2 cellular contexts compared by ENCODE assay signal in the genomic region with DNA sequence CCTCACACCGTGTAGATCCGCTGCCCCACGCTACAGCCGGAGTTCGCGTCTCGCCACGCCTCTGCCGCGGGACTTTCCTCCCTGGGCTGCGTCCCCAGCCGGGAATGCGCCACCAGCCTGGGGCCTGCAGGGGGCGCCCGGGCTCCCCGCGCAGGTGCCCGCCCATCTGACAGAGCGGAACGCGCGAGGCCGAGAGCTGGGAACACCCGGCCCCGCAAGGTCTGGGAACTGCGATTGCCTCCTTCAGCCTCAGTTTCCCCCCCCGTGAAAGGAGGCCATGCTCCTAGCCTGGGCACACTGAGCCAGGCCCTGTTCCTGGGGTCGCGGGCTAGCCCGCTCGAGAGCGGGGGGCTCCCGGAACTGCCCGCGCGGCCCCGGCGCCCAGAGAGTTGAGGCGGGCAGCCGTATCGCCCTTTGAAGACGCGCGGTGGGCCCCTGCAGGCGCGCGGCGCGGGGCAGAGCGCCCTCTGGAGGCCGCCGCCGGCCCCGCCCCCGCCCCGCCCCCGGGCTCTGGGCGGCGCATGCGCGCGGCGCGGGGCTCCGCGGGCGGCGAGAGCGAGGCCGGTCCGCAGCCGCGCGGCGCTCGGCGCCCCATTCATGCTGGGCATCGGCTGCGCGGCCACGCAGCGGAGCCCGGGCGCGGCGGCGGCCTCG.
TF ChIP-seq lines count a peak whose summit lies in the region.

A gene (plus strand): TSS at position 594 of the 654 bp plus-strand sequence. CDS start 5,479 bp downstream, outside the sequence.

TF ChIP-seq in A549, 52 proteins besides CTCF, POLR2A, EP300 and RAD21 (continued from another document and continues in another):
- TF ChIP-seq, protein P1, sequence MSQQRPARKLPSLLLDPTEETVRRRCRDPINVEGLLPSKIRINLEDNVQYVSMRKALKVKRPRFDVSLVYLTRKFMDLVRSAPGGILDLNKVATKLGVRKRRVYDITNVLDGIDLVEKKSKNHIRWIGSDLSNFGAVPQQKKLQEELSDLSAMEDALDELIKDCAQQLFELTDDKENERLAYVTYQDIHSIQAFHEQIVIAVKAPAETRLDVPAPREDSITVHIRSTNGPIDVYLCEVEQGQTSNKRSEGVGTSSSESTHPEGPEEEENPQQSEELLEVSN (IDR thresholded peaks at IDR 0.05; ENCODE audit: borderline replicate concordance, low read depth) = peak; percentile 87
- TF ChIP-seq ESRRA (IDR thresholded peaks at IDR 0.05; ENCODE audit: borderline replicate concordance, low read length) (no peak), RNF2 (IDR thresholded peaks at IDR 0.05; ENCODE audit: borderline replicate concordance, low read depth) (no peak), FOSB (CRISPR knock-in tag; IDR thresholded peaks at IDR 0.05) (no peak), POLR2AphosphoS2 (conservative IDR thresholded peaks at IDR 0.05; ENCODE audit: low read length) (no peak), CEBPB (IDR thresholded peaks at IDR 0.05) (no peak), KDM1A (IDR thresholded peaks at IDR 0.05; ENCODE audit: low read depth) (peak; percentile 95), PHF8 (IDR thresholded peaks at IDR 0.05; ENCODE audit: borderline replicate concordance, low read depth) (no peak), BHLHE40 (IDR thresholded peaks at IDR 0.05; ENCODE audit: low read depth, low read length) (no peak), GATA3 (IDR thresholded peaks at IDR 0.05; ENCODE audit: borderline replicate concordance) (no peak), JUN (IDR thresholded peaks at IDR 0.05) (peak in 1 of 2 experiments; percentile 72; a peak in 3 of 5 replicates), NR3C1 (IDR thresholded peaks at IDR 0.05) (no peak), MAZ (IDR thresholded peaks at IDR 0.05; ENCODE audit: borderline replicate concordance, low read depth, low read length) (no peak), TFCP2L1 (CRISPR knock-in tag; IDR thresholded peaks at IDR 0.05) (no peak), RARB (CRISPR knock-in tag; IDR thresholded peaks at IDR 0.05) (no peak), CBX2 (IDR thresholded peaks at IDR 0.05; ENCODE audit: borderline replicate concordance, low read depth) (no peak), SMC3 (IDR thresholded peaks at IDR 0.05) (peak; percentile 69), FOSL2 (IDR thresholded peaks at IDR 0.05) (no peak), FOSL2 (CRISPR knock-in tag; IDR thresholded peaks at IDR 0.05) (no peak), HOXA7 (CRISPR knock-in tag; IDR thresholded peaks at IDR 0.05) (no peak), TP53 (CRISPR knock-in tag; IDR thresholded peaks at IDR 0.05) (no peak), EHMT2 (IDR thresholded peaks at IDR 0.05; ENCODE audit: low read depth) (no peak), HOXB13 (CRISPR knock-in tag; IDR thresholded peaks at IDR 0.05; ENCODE audit: low read depth) (no peak), KDM5A (IDR thresholded peaks at IDR 0.05) (no peak), SREBF2 (IDR thresholded peaks at IDR 0.05) (no peak)
- TF ChIP-seq, protein P2, sequence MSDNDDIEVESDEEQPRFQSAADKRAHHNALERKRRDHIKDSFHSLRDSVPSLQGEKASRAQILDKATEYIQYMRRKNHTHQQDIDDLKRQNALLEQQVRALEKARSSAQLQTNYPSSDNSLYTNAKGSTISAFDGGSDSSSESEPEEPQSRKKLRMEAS (IDR thresholded peaks at IDR 0.05) = peak; percentile 90
- TF ChIP-seq, protein P3, sequence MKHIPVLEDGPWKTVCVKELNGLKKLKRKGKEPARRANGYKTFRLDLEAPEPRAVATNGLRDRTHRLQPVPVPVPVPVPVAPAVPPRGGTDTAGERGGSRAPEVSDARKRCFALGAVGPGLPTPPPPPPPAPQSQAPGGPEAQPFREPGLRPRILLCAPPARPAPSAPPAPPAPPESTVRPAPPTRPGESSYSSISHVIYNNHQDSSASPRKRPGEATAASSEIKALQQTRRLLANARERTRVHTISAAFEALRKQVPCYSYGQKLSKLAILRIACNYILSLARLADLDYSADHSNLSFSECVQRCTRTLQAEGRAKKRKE (CRISPR knock-in tag; IDR thresholded peaks at IDR 0.05; ENCODE audit: low read depth) = no peak
- TF ChIP-seq, protein P4, sequence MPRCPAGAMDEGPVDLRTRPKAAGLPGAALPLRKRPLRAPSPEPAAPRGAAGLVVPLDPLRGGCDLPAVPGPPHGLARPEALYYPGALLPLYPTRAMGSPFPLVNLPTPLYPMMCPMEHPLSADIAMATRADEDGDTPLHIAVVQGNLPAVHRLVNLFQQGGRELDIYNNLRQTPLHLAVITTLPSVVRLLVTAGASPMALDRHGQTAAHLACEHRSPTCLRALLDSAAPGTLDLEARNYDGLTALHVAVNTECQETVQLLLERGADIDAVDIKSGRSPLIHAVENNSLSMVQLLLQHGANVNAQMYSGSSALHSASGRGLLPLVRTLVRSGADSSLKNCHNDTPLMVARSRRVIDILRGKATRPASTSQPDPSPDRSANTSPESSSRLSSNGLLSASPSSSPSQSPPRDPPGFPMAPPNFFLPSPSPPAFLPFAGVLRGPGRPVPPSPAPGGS (IDR thresholded peaks at IDR 0.05) = no peak
- TF ChIP-seq, protein P5, sequence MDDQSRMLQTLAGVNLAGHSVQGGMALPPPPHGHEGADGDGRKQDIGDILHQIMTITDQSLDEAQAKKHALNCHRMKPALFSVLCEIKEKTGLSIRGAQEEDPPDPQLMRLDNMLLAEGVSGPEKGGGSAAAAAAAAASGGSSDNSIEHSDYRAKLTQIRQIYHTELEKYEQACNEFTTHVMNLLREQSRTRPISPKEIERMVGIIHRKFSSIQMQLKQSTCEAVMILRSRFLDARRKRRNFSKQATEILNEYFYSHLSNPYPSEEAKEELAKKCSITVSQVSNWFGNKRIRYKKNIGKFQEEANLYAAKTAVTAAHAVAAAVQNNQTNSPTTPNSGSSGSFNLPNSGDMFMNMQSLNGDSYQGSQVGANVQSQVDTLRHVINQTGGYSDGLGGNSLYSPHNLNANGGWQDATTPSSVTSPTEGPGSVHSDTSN (IDR thresholded peaks at IDR 0.05) = no peak
- TF ChIP-seq, protein P6, sequence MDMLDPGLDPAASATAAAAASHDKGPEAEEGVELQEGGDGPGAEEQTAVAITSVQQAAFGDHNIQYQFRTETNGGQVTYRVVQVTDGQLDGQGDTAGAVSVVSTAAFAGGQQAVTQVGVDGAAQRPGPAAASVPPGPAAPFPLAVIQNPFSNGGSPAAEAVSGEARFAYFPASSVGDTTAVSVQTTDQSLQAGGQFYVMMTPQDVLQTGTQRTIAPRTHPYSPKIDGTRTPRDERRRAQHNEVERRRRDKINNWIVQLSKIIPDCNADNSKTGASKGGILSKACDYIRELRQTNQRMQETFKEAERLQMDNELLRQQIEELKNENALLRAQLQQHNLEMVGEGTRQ (IDR thresholded peaks at IDR 0.05) = no peak
- TF ChIP-seq, protein P7, sequence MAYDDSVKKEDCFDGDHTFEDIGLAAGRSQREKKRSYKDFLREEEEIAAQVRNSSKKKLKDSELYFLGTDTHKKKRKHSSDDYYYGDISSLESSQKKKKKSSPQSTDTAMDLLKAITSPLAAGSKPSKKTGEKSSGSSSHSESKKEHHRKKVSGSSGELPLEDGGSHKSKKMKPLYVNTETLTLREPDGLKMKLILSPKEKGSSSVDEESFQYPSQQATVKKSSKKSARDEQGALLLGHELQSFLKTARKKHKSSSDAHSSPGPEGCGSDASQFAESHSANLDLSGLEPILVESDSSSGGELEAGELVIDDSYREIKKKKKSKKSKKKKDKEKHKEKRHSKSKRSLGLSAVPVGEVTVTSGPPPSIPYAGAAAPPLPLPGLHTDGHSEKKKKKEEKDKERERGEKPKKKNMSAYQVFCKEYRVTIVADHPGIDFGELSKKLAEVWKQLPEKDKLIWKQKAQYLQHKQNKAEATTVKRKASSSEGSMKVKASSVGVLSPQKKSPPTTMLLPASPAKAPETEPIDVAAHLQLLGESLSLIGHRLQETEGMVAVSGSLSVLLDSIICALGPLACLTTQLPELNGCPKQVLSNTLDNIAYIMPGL (CRISPR knock-in tag; IDR thresholded peaks at IDR 0.05; ENCODE audit: borderline replicate concordance) = peak; percentile 61; the same call in 1 of the 2 replicates

TF ChIP-seq in WTC11, 78 proteins besides CTCF, POLR2A, EP300 and RAD21 (continued from another document and continues in another):
- TF ChIP-seq ZNF138 (CRISPR knock-in tag; conservative IDR thresholded peaks at IDR 0.05) (no peak), GABPB1 (CRISPR knock-in tag; IDR thresholded peaks at IDR 0.05) (0 out of 2 replicates have a peak, but pooled peaks have one; percentile 44), TCF7 (CRISPR knock-in tag; IDR thresholded peaks at IDR 0.05; ENCODE audit: low read depth) (no peak), ZNF232 (CRISPR knock-in tag; IDR thresholded peaks at IDR 0.05) (peak; percentile 89), FOXP1 (CRISPR knock-in tag; IDR thresholded peaks at IDR 0.05; ENCODE audit: borderline replicate concordance) (peak; percentile 81), FOXJ3 (CRISPR knock-in tag; IDR thresholded peaks at IDR 0.05; ENCODE audit: borderline replicate concordance) (no peak)
- TF ChIP-seq, protein P8, sequence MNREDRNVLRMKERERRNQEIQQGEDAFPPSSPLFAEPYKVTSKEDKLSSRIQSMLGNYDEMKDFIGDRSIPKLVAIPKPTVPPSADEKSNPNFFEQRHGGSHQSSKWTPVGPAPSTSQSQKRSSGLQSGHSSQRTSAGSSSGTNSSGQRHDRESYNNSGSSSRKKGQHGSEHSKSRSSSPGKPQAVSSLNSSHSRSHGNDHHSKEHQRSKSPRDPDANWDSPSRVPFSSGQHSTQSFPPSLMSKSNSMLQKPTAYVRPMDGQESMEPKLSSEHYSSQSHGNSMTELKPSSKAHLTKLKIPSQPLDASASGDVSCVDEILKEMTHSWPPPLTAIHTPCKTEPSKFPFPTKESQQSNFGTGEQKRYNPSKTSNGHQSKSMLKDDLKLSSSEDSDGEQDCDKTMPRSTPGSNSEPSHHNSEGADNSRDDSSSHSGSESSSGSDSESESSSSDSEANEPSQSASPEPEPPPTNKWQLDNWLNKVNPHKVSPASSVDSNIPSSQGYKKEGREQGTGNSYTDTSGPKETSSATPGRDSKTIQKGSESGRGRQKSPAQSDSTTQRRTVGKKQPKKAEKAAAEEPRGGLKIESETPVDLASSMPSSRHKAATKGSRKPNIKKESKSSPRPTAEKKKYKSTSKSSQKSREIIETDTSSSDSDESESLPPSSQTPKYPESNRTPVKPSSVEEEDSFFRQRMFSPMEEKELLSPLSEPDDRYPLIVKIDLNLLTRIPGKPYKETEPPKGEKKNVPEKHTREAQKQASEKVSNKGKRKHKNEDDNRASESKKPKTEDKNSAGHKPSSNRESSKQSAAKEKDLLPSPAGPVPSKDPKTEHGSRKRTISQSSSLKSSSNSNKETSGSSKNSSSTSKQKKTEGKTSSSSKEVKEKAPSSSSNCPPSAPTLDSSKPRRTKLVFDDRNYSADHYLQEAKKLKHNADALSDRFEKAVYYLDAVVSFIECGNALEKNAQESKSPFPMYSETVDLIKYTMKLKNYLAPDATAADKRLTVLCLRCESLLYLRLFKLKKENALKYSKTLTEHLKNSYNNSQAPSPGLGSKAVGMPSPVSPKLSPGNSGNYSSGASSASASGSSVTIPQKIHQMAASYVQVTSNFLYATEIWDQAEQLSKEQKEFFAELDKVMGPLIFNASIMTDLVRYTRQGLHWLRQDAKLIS (CRISPR knock-in tag; IDR thresholded peaks at IDR 0.05; ENCODE audit: borderline replicate concordance) = 0 out of 2 replicates have a peak, but pooled peaks have one; percentile 23
- TF ChIP-seq, protein P9, sequence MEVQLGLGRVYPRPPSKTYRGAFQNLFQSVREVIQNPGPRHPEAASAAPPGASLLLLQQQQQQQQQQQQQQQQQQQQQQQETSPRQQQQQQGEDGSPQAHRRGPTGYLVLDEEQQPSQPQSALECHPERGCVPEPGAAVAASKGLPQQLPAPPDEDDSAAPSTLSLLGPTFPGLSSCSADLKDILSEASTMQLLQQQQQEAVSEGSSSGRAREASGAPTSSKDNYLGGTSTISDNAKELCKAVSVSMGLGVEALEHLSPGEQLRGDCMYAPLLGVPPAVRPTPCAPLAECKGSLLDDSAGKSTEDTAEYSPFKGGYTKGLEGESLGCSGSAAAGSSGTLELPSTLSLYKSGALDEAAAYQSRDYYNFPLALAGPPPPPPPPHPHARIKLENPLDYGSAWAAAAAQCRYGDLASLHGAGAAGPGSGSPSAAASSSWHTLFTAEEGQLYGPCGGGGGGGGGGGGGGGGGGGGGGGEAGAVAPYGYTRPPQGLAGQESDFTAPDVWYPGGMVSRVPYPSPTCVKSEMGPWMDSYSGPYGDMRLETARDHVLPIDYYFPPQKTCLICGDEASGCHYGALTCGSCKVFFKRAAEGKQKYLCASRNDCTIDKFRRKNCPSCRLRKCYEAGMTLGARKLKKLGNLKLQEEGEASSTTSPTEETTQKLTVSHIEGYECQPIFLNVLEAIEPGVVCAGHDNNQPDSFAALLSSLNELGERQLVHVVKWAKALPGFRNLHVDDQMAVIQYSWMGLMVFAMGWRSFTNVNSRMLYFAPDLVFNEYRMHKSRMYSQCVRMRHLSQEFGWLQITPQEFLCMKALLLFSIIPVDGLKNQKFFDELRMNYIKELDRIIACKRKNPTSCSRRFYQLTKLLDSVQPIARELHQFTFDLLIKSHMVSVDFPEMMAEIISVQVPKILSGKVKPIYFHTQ (CRISPR knock-in tag; IDR thresholded peaks at IDR 0.05) = no peak
- TF ChIP-seq, protein P10, sequence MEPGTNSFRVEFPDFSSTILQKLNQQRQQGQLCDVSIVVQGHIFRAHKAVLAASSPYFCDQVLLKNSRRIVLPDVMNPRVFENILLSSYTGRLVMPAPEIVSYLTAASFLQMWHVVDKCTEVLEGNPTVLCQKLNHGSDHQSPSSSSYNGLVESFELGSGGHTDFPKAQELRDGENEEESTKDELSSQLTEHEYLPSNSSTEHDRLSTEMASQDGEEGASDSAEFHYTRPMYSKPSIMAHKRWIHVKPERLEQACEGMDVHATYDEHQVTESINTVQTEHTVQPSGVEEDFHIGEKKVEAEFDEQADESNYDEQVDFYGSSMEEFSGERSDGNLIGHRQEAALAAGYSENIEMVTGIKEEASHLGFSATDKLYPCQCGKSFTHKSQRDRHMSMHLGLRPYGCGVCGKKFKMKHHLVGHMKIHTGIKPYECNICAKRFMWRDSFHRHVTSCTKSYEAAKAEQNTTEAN (CRISPR knock-in tag; IDR thresholded peaks at IDR 0.05) = peak; percentile 85
- TF ChIP-seq, protein P11, sequence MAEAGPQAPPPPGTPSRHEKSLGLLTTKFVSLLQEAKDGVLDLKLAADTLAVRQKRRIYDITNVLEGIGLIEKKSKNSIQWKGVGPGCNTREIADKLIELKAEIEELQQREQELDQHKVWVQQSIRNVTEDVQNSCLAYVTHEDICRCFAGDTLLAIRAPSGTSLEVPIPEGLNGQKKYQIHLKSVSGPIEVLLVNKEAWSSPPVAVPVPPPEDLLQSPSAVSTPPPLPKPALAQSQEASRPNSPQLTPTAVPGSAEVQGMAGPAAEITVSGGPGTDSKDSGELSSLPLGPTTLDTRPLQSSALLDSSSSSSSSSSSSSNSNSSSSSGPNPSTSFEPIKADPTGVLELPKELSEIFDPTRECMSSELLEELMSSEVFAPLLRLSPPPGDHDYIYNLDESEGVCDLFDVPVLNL (CRISPR knock-in tag; IDR thresholded peaks at IDR 0.05; ENCODE audit: borderline replicate concordance, low read depth) = no peak
- TF ChIP-seq, protein P12, sequence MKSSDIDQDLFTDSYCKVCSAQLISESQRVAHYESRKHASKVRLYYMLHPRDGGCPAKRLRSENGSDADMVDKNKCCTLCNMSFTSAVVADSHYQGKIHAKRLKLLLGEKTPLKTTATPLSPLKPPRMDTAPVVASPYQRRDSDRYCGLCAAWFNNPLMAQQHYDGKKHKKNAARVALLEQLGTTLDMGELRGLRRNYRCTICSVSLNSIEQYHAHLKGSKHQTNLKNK (CRISPR knock-in tag; IDR thresholded peaks at IDR 0.05) = no peak
- TF ChIP-seq, protein P13, sequence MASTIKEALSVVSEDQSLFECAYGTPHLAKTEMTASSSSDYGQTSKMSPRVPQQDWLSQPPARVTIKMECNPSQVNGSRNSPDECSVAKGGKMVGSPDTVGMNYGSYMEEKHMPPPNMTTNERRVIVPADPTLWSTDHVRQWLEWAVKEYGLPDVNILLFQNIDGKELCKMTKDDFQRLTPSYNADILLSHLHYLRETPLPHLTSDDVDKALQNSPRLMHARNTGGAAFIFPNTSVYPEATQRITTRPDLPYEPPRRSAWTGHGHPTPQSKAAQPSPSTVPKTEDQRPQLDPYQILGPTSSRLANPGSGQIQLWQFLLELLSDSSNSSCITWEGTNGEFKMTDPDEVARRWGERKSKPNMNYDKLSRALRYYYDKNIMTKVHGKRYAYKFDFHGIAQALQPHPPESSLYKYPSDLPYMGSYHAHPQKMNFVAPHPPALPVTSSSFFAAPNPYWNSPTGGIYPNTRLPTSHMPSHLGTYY (CRISPR knock-in tag; IDR thresholded peaks at IDR 0.05) = no peak
